8 cellular contexts compared by ENCODE assay signal in the genomic region with DNA sequence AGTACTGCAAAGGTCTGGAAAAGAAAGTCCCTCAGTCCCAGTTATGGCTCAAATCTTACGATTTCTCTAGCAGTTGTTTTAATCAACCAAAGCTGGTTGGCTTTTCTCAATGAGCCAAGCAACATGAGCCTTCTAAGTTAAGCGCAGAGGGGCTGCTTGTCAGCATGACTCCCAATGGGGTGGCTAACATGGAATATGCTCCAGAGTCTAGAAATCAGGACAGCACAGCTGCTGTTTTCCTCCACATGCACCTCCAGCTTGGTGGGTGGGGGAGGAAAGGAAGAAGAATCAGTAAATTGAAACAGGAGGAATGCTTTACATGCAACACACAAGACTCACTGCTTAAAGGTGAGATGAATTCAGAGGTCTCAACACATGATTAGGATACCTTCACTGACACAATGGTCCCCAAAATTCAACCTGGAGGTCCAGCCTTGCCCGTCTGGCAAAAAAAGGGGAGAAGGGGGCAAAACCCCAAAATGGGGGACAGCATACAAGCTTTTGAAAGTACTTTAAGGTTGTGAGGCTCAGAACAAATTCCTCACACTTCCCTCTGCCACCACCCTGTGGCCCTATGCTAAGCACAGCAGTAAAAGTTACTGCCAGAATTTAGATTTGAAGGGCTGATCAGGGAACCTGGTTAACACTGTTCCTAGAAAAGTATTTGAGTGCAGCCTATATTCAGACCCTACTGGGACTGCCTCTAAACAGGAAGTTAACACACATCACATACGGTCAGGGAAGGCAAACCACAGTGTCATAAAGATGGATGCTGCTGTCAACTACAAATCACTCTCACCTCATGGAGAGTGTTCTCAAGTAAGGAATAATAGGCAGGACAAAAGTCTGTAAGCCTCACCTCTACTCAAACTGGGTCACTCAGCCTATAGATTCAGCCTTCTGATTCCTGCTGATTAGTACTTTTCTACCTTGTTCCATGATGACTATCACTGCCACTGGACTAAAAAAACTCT.
DNase-seq lines count a peak whose midpoint lies in the region; ATAC-seq lines count a peak whose summit lies in the region.

No MANE protein-coding gene starts in this region.

- ATAC-seq in activated naive CD8-positive, alpha-beta T cell treated with anti-CD3 and anti-CD28 coated beads, Interleukin-2, amount 50 U/mL, for 24 hours = no peak
- ATAC-seq in GM19351 (IDR thresholded peaks at IDR 0.05; ENCODE audit: unreplicated experiment) = no peak
- ATAC-seq in HG02840 (IDR thresholded peaks at IDR 0.05; ENCODE audit: low FRiP score, unreplicated experiment) = no peak

- H3K27ac Mint-ChIP-seq in activated naive CD8-positive, alpha-beta T cell treated with anti-CD3 and anti-CD28 coated beads, Interleukin-2, amount 50 U/mL, for 24 hours = peak overlapping the region; percentile 81

- H3K9me3 ChIP-seq in KOPT-K1 (ENCODE audit: insufficient read depth, low read length, poor library complexity, severe bottlenecking) = no peaks in the 10 kb centered on the region

- H3K36me3 ChIP-seq in KOPT-K1 (ENCODE audit: insufficient read depth, low read length) = peaks cover 28% of the 10 kb centered on the region

- H3K27me3 Mint-ChIP-seq in activated naive CD8-positive, alpha-beta T cell treated with anti-CD3 and anti-CD28 coated beads, Interleukin-2, amount 50 U/mL, for 24 hours = no peaks in the 10 kb centered on the region

- peaks cover 10% of the 10 kb centered on the region for H3K36me3 Mint-ChIP-seq in activated naive CD8-positive, alpha-beta T cell treated with anti-CD3 and anti-CD28 coated beads, Interleukin-2, amount 50 U/mL, for 24 hours (ENCODE audit: low read depth)

- DNase-seq in DMS 273 treated with DMSO at 0.1 percent for 48 hours (lab: John Stamatoyannopoulos, UW) = peak; percentile 11
- no peak for DNase-seq in activated naive CD8-positive, alpha-beta T cell treated with anti-CD3 and anti-CD28 coated beads, Interleukin-2, amount 50 U/mL, for 24 hours
- peak; percentile 23 for DNase-seq in inferior parietal cortex (ENCODE audit: extremely low spot score)
- DNase-seq in NCI-H146 treated with DMSO at 0.1 percent for 48 hours (lab: John Stamatoyannopoulos, UW; ENCODE audit: unreplicated experiment) = no peak
- no peak for DNase-seq in NCI-H2081 treated with DMSO at 0.1 percent for 48 hours (lab: John Stamatoyannopoulos, UW)

- no peaks in the 10 kb centered on the region for H3K9me3 Mint-ChIP-seq in activated naive CD8-positive, alpha-beta T cell treated with anti-CD3 and anti-CD28 coated beads, Interleukin-2, amount 50 U/mL, for 24 hours

- H3K4me1 Mint-ChIP-seq in activated naive CD8-positive, alpha-beta T cell treated with anti-CD3 and anti-CD28 coated beads, Interleukin-2, amount 50 U/mL, for 24 hours = peaks cover 62% of the 10 kb centered on the region

- H3K27ac ChIP-seq in KOPT-K1 (ENCODE audit: low read depth, low read length, poor library complexity, severe bottlenecking) = peak overlapping the region; percentile 40

- peak overlapping the region; percentile 87 for H3K4me3 Mint-ChIP-seq in activated naive CD8-positive, alpha-beta T cell treated with anti-CD3 and anti-CD28 coated beads, Interleukin-2, amount 50 U/mL, for 24 hours

Comparison
In these comparisons a context has a peak if more than half of its experiments do, and no peak if none do; other contexts are left out.
1. DNase-seq: peak in DMS 273 treated with DMSO at 0.1 percent for 48 hours (single experiment) and inferior parietal cortex (single experiment); none in activated naive CD8-positive, alpha-beta T cell treated with anti-CD3 and anti-CD28 coated beads, Interleukin-2, amount 50 U/mL, for 24 hours (single experiment), NCI-H146 treated with DMSO at 0.1 percent for 48 hours (single experiment) and NCI-H2081 treated with DMSO at 0.1 percent for 48 hours (single experiment).